ENCODE assay signal across 7 cellular contexts in genomic region chr1:224340711-224341384, GRCh38. TPM values are rescaled to one million over a fixed set of nuclear protein-coding genes. Genes with fewer than 3 reads are reported as not detected.
A peak's percentile ranks its signal among the peaks of the same experiment; 100 is the strongest.
DNase-seq lines count a peak whose midpoint lies in the region; ATAC-seq and TF ChIP-seq lines count a peak whose summit lies in the region.

No MANE protein-coding gene starts in this region.

- H3K4me3 Mint-ChIP-seq in activated T-cell treated with anti-CD3 and anti-CD28 coated beads, Interleukin-2, amount 50 U/mL, for 24 hours: peak overlapping the region; percentile 73
- peak overlapping the region; percentile 66 for H3K4me3 Mint-ChIP-seq in progenitor cell of endocrine pancreas (ENCODE audit: low read depth)

- H3K36me3 Mint-ChIP-seq in activated T-cell treated with anti-CD3 and anti-CD28 coated beads, Interleukin-2, amount 50 U/mL, for 24 hours (ENCODE audit: low read depth): peaks cover 3% of the 10 kb centered on the region
- H3K36me3 Mint-ChIP-seq in progenitor cell of endocrine pancreas (ENCODE audit: insufficient read depth): peaks cover 1% of the 10 kb centered on the region

- DNase-seq in activated T-cell treated with anti-CD3 and anti-CD28 coated beads, Interleukin-2, amount 50 U/mL, for 24 hours: peak; percentile 52
- DNase-seq in foreskin keratinocyte (no peak), progenitor cell of endocrine pancreas (ENCODE audit: low spot score, unreplicated experiment) (peak; percentile 25), SKM-1 treated with dmso at 0.1 percent for 144 hours (lab: John Stamatoyannopoulos, UW; ENCODE audit: unreplicated experiment) (no peak), SHP77 (lab: John Stamatoyannopoulos, UW) (no peak)

- H3K27ac Mint-ChIP-seq in activated T-cell treated with anti-CD3 and anti-CD28 coated beads, Interleukin-2, amount 50 U/mL, for 24 hours: no peak overlapping the region
- peak overlapping the region; percentile 97 for H3K27ac Mint-ChIP-seq in progenitor cell of endocrine pancreas

- H3K4me1 ChIP-seq in foreskin keratinocyte: no peaks in the 10 kb centered on the region

- peaks cover 6% of the 10 kb centered on the region for H3K4me1 Mint-ChIP-seq in activated T-cell treated with anti-CD3 and anti-CD28 coated beads, Interleukin-2, amount 50 U/mL, for 24 hours (ENCODE audit: low read depth)
- H3K4me1 Mint-ChIP-seq in progenitor cell of endocrine pancreas (ENCODE audit: low read depth): peaks cover 6% of the 10 kb centered on the region

- H3K27me3 Mint-ChIP-seq in activated T-cell treated with anti-CD3 and anti-CD28 coated beads, Interleukin-2, amount 50 U/mL, for 24 hours: no peaks in the 10 kb centered on the region
- no peaks in the 10 kb centered on the region for H3K27me3 Mint-ChIP-seq in progenitor cell of endocrine pancreas

- ATAC-seq in HG03521 (IDR thresholded peaks at IDR 0.05; ENCODE audit: unreplicated experiment) (peak; percentile 68), foreskin keratinocyte (peak; percentile 60)

- no peak overlapping the region for H3K27ac ChIP-seq in foreskin keratinocyte

- no peaks in the 10 kb centered on the region for H3K27me3 ChIP-seq in foreskin keratinocyte

- TF ChIP-seq CTCF in foreskin keratinocyte (conservative IDR thresholded peaks at IDR 0.05): no peak
- TF ChIP-seq CTCF in progenitor cell of endocrine pancreas (IDR thresholded peaks at IDR 0.05; ENCODE audit: unreplicated experiment): no peak

- peaks cover 8% of the 10 kb centered on the region for H3K9me3 Mint-ChIP-seq in activated T-cell treated with anti-CD3 and anti-CD28 coated beads, Interleukin-2, amount 50 U/mL, for 24 hours
- peaks cover 10% of the 10 kb centered on the region for H3K9me3 Mint-ChIP-seq in progenitor cell of endocrine pancreas (ENCODE audit: low read depth)

- TF ChIP-seq POLR2A in GM19099 (IDR thresholded peaks at IDR 0.05; ENCODE audit: extremely low read depth, insufficient read length, low read depth): peak; percentile 29

RNA-seq across cellular contexts. Expression of gene NVL, which starts 10.9 kb away (rescaled TPM):
- 25.4 and 30.4 TPM in 2 replicates for total RNA-seq in foreskin keratinocyte
- 20.2 and 22.1 TPM in 2 replicates for polyA plus RNA-seq in foreskin keratinocyte
- 49.8 and 52.5 TPM in 2 replicates for total RNA-seq in progenitor cell of endocrine pancreas

RNA-seq across cellular contexts. Expression of gene CNIH4, which starts 15.8 kb away (rescaled TPM):
- total RNA-seq in foreskin keratinocyte (83.1 and 84.1 TPM in 2 replicates), progenitor cell of endocrine pancreas (68.8 and 69.6 TPM in 2 replicates)
- polyA plus RNA-seq in foreskin keratinocyte: 123 and 130 TPM in 2 replicates

Comparison
In these comparisons a context has a peak if more than half of its experiments do, and no peak if none do; other contexts are left out.
1. DNase-seq: peak in activated T-cell treated with anti-CD3 and anti-CD28 coated beads, Interleukin-2, amount 50 U/mL, for 24 hours (single experiment) and progenitor cell of endocrine pancreas (single experiment); none in foreskin keratinocyte (0 of 2), SKM-1 treated with dmso at 0.1 percent for 144 hours (single experiment) and SHP77 (0 of 2).